ENCODE assay signal across 8 cellular contexts in genomic region chr11:132125855-132126841, GRCh38.
DNase-seq lines count a peak whose midpoint lies in the region; ATAC-seq and TF ChIP-seq lines count a peak whose summit lies in the region.

No MANE protein-coding gene starts in this region.

- CTCF ChIA-PET in RWPE1 (lab: Yijun Ruan, JAX): interaction anchor here (0.6 to 1.3 kb wide), 4 partner anchors 38 to 320 kb away, joined by 3 to 8 read pairs (median 4); no protein-coding TSS in a partner anchor

- no peaks in the 10 kb centered on the region for H3K36me3 ChIP-seq in heart left ventricle

- WGBS in heart left ventricle, 4 donors: 21 to 28% (median 22%) methylated on average over 21 of the region's 21 CpGs

- POLR2A ChIA-PET in RWPE1 (lab: Yijun Ruan, JAX; ENCODE audit: low non-redundant PET): no interaction called here

- DNase-seq in AG10803 (ENCODE audit: low read depth) (peak; percentile 39), HCEC 1CT (peak; percentile 21), RWPE1 (ENCODE audit: low spot score) (no peak), heart left ventricle (peak in 2 of 5 donors; percentile 18 to 28), activated gamma-delta T cell treated with Interleukin-2 at 50 U/mL for 16 hours (no peak), T-helper 9 cell (no peak)
- DNase-seq in stimulated activated CD4-positive, alpha-beta T cell treated with anti-CD3 and anti-CD28 coated beads, Interleukin-4, amount 100 ng/mL, for 24 hours: no peak

- H3K4me1 ChIP-seq in heart left ventricle: peaks cover 0 to 19% (median 13%) of the 10 kb centered on the region in 12 donors

- H3K27me3 ChIP-seq in heart left ventricle: peaks cover 0 to 6% (median 0%) of the 10 kb centered on the region in 9 donors

- peak overlapping the region; percentile 61 for H3K4me3 ChIP-seq in AG10803 (ENCODE audit: low read length)
- H3K4me3 ChIP-seq in heart left ventricle: peak overlapping the region in 9 of 12 donors; percentile 10 to 53 (median 39)
- H3K4me3 ChIP-seq in skin epidermis: peak overlapping the region in 4 of 7 experiments; percentile 14 to 35 (median 17)

- peak overlapping the region; percentile 11; the same call in 1 of the 2 replicates for H3K27ac ChIP-seq in RWPE1
- peak overlapping the region in 7 of 12 donors; percentile 2 to 51 (median 37) for H3K27ac ChIP-seq in heart left ventricle
- peak overlapping the region in 13 of 21 experiments; percentile 1 to 75 (median 43) for H3K27ac ChIP-seq in skin epidermis

- intact Hi-C loops in heart left ventricle (cut with DNase I): loop anchor here in 9 of 10 donors (2.0 to 10.0 kb wide), 9 partner anchors 211 to 434 kb away; no protein-coding TSS in a partner anchor

- TF ChIP-seq CTCF in AG10803 (conservative IDR thresholded peaks at IDR 0.05; ENCODE audit: low read length): no peak
- TF ChIP-seq CTCF in RWPE1 (conservative IDR thresholded peaks at IDR 0.05; ENCODE audit: low read depth): no peak
- TF ChIP-seq CTCF in heart left ventricle (IDR thresholded peaks at IDR 0.05): no peak

- no peak for TF ChIP-seq POLR2A in heart left ventricle (IDR thresholded peaks at IDR 0.05)

- ATAC-seq in heart left ventricle: peak in 3 of 4 donors; percentile 25 to 65 (median 48)

- no peaks in the 10 kb centered on the region for H3K9me3 ChIP-seq in heart left ventricle

Comparison
In these comparisons a context has a peak if more than half of its experiments do, and no peak if none do; other contexts are left out.
1. DNase-seq: peak in AG10803 (single experiment) and HCEC 1CT (single experiment); none in RWPE1 (single experiment), activated gamma-delta T cell treated with Interleukin-2 at 50 U/mL for 16 hours (single experiment), stimulated activated CD4-positive, alpha-beta T cell treated with anti-CD3 and anti-CD28 coated beads, Interleukin-4, amount 100 ng/mL, for 24 hours (single experiment) and T-helper 9 cell (single experiment).
2. Peak in every context shown above with its lines, with median percentiles within 50 percentile points of each other: H3K4me3 ChIP-seq and H3K27ac ChIP-seq.